ENCODE assay signal across 8 cellular contexts in genomic region chr1:9651565-9652378, GRCh38. TPM values are rescaled to one million over a fixed set of nuclear protein-coding genes. Genes with fewer than 3 reads are reported as not detected.
A peak's percentile ranks its signal among the peaks of the same experiment; 100 is the strongest.
DNase-seq lines count a peak whose midpoint lies in the region; ATAC-seq, FAIRE-seq and TF ChIP-seq lines count a peak whose summit lies in the region.

TSS of gene PIK3CD (plus strand) at chr1:9651731. CDS start at chr1:9710456, 58,725 bp downstream.

- H3K9me1 ChIP-seq in endothelial cell of umbilical vein (replicated peaks; ENCODE audit: control insufficient read depth, extremely low read depth, insufficient read depth, low read length) = no peaks in the 10 kb centered on the region

- peak; percentile 42 for ATAC-seq in activated CD8-positive, alpha-beta T cell treated with anti-CD3 and anti-CD28 coated beads, Interleukin-2, amount 10 ng/mL, durations not matched to agents 7 days and 5 days
- ATAC-seq in HG02884 (IDR thresholded peaks at IDR 0.05; ENCODE audit: unreplicated experiment) = no peak

- CTCF ChIA-PET in activated CD8-positive, alpha-beta T cell treated with anti-CD3 and anti-CD28 coated beads, Interleukin-2, amount 10 ng/mL, durations not matched to agents 7 days and 5 days (lab: Charles Lee) = interaction anchor here (0.7 to 12.0 kb wide), 13 partner anchors 8 to 292 kb away, joined by 3 to 232 read pairs (median 5); partner anchors contain the start of genes LZIC and NMNAT1
- CTCF ChIA-PET in endothelial cell of umbilical vein (lab: Charles Lee) = interaction anchor here (0.6 to 1.7 kb wide), 4 partner anchors 24 to 217 kb away, joined by 3 to 5 read pairs (median 3); no protein-coding TSS in a partner anchor

- H3K27me3 ChIP-seq in endothelial cell of umbilical vein (ENCODE audit: control insufficient read depth in 2 of 2, insufficient read depth in 2 of 2, low read length in 2 of 2) = peaks cover 33 to 39% of the 10 kb centered on the region in 2 experiments

- H3K27me3 Mint-ChIP-seq in activated CD8-positive, alpha-beta T cell treated with anti-CD3 and anti-CD28 coated beads, Interleukin-2, amount 10 ng/mL, durations not matched to agents 7 days and 5 days (ENCODE audit: low read depth) = no peaks in the 10 kb centered on the region

- peak; percentile 64 for DNase-seq in SIG-M5 treated with dmso at 0.1 percent for 504 hours (lab: John Stamatoyannopoulos, UW; ENCODE audit: unreplicated experiment)
- DNase-seq in SIG-M5 (lab: John Stamatoyannopoulos, UW) = no peak
- peak; percentile 8 for DNase-seq in NCI-H1694 (lab: John Stamatoyannopoulos, UW)
- DNase-seq in activated CD8-positive, alpha-beta T cell treated with anti-CD3 and anti-CD28 coated beads, Interleukin-2, amount 10 ng/mL, durations not matched to agents 7 days and 5 days = peak; percentile 59
- no peak for DNase-seq in endothelial cell of umbilical vein (ENCODE audit: low read depth, low spot score)
- peak; percentile 25 for DNase-seq in myocyte (ENCODE audit: low read depth)
- peak; percentile 49 for DNase-seq in urothelium cell line (ENCODE audit: low spot score)

- peak within 1 kb of the TSS; percentile 96 for H3K4me3 Mint-ChIP-seq in activated CD8-positive, alpha-beta T cell treated with anti-CD3 and anti-CD28 coated beads, Interleukin-2, amount 10 ng/mL, durations not matched to agents 7 days and 5 days

- POLR2A ChIA-PET in activated CD8-positive, alpha-beta T cell treated with anti-CD3 and anti-CD28 coated beads, Interleukin-2, amount 10 ng/mL, durations not matched to agents 7 days and 5 days (lab: Charles Lee) = interaction anchor here (0.7 to 10.3 kb wide), 7 partner anchors 7 to 127 kb away, joined by 3 to 355 read pairs (median 36); no protein-coding TSS in a partner anchor
- POLR2A ChIA-PET in endothelial cell of umbilical vein (lab: Charles Lee) = no interaction called here

- no peaks in the 10 kb centered on the region for H3K9me3 Mint-ChIP-seq in activated CD8-positive, alpha-beta T cell treated with anti-CD3 and anti-CD28 coated beads, Interleukin-2, amount 10 ng/mL, durations not matched to agents 7 days and 5 days (ENCODE audit: insufficient read depth)

- BruUV-seq in endothelial cell of umbilical vein (replicated peaks; lab: Mats Ljungman, UMichigan) = no TSS peak

- H3K9ac ChIP-seq in endothelial cell of umbilical vein (replicated peaks; ENCODE audit: extremely low read depth, insufficient read depth, low read length) = no peak within 1 kb of the TSS

- H3K27ac Mint-ChIP-seq in activated CD8-positive, alpha-beta T cell treated with anti-CD3 and anti-CD28 coated beads, Interleukin-2, amount 10 ng/mL, durations not matched to agents 7 days and 5 days = peak within 1 kb of the TSS; percentile 95

- intact Hi-C loops in endothelial cell of umbilical vein (cut with micrococcal nuclease) = no loop called here

- TF ChIP-seq POLR2A in endothelial cell of umbilical vein (IDR thresholded peaks at IDR 0.05; ENCODE audit: low read depth, low read length) = no peak

- H3K36me3 Mint-ChIP-seq in activated CD8-positive, alpha-beta T cell treated with anti-CD3 and anti-CD28 coated beads, Interleukin-2, amount 10 ng/mL, durations not matched to agents 7 days and 5 days (ENCODE audit: low read depth) = peaks cover 53% of the 10 kb centered on the region

- peaks cover 7% of the 10 kb centered on the region for H3K4me1 ChIP-seq in endothelial cell of umbilical vein (ENCODE audit: control insufficient read depth, extremely low read depth, insufficient read depth, low read length)

- no peak for TF ChIP-seq CTCF in endothelial cell of umbilical vein (IDR thresholded peaks at IDR 0.05; ENCODE audit: extremely low read depth in 1 of 2, insufficient read depth in 1 of 2, low read depth in 1 of 2, low read length in 2 of 2)

- H3K36me3 ChIP-seq in endothelial cell of umbilical vein (ENCODE audit: control insufficient read depth in 2 of 2, extremely low read depth in 1 of 2, insufficient read depth in 2 of 2, low read length in 2 of 2) = no peaks in the 10 kb centered on the region

- dilution Hi-C loops in endothelial cell of umbilical vein (cut with MboI; ENCODE audit: extremely low pct_ligation_motif_present, low sequenced_read_pairs) = no loop called here

- peak within 1 kb of the TSS; percentile 33 for H2AFZ ChIP-seq in endothelial cell of umbilical vein (ENCODE audit: low read depth, low read length)

- H3K9me3 ChIP-seq in endothelial cell of umbilical vein (replicated peaks; ENCODE audit: control insufficient read depth, insufficient read depth, low read length) = no peaks in the 10 kb centered on the region

- H3K27ac ChIP-seq in endothelial cell of umbilical vein (ENCODE audit: insufficient read depth, low read depth, low read length) = no peak within 1 kb of the TSS

- no peaks in the 10 kb centered on the region for H3K79me2 ChIP-seq in endothelial cell of umbilical vein (ENCODE audit: control insufficient read depth, insufficient read depth, low read length)

- peaks cover 58% of the 10 kb centered on the region for H3K4me1 Mint-ChIP-seq in activated CD8-positive, alpha-beta T cell treated with anti-CD3 and anti-CD28 coated beads, Interleukin-2, amount 10 ng/mL, durations not matched to agents 7 days and 5 days (ENCODE audit: low read depth)

- peak within 1 kb of the TSS; percentile 55 for H3K4me2 ChIP-seq in endothelial cell of umbilical vein (ENCODE audit: insufficient read depth, low read length)

- FAIRE-seq in endothelial cell of umbilical vein (lab: Jason Lieb, UNC) (no peak), urothelium cell line (lab: Jason Lieb, UNC) (no peak)

- peak within 1 kb of the TSS in 1 of 3 experiments; percentile 16 for H3K4me3 ChIP-seq in endothelial cell of umbilical vein (replicated peaks in 1 of 3; ENCODE audit: insufficient read depth in 1 of 3, low read depth in 1 of 3, low read length in 3 of 3)

- no peaks in the 10 kb centered on the region for H4K20me1 ChIP-seq in endothelial cell of umbilical vein (replicated peaks; ENCODE audit: control insufficient read depth, extremely low read depth, insufficient read depth, low read length)

TF ChIP-seq in endothelial cell of umbilical vein, 7 proteins besides CTCF, POLR2A, EP300 and RAD21:
- TF ChIP-seq FOS (IDR thresholded peaks at IDR 0.05; ENCODE audit: borderline replicate concordance, insufficient read depth, low read length) (no peak), EZH2 (IDR thresholded peaks at IDR 0.05; ENCODE audit: borderline replicate concordance, low read depth, low read length, severe bottlenecking) (peak; percentile 58)
TF ChIP-seq in endothelial cell of umbilical vein: peak in this region for 1.

RNA-seq across cellular contexts. Expression of gene PIK3CD, which starts in this region (rescaled TPM):
- 100 to 1,000 TPM; 283 to 285 TPM for total RNA-seq in activated CD8-positive, alpha-beta T cell treated with anti-CD3 and anti-CD28 coated beads, Interleukin-2, amount 10 ng/mL, durations not matched to agents 7 days and 5 days
- 5.2 and 7.3 TPM in 2 replicates for total RNA-seq in endothelial cell of umbilical vein
- polyA plus RNA-seq in endothelial cell of umbilical vein = 3.5 and 3.9 TPM in 2 replicates
- 2.9 and 3.2 TPM in 2 replicates for polyA plus RNA-seq in endothelial cell of umbilical vein (2011; cell fraction: cytosol; rRNA removed)
- 11.2 and 14.6 TPM in 2 replicates for polyA plus RNA-seq in endothelial cell of umbilical vein (2011; cell fraction: nucleus; rRNA removed)
- 5.4 and 5.7 TPM in 2 replicates for polyA plus RNA-seq in endothelial cell of umbilical vein (2012)
- polyA minus RNA-seq in endothelial cell of umbilical vein = 5.0 and 5.3 TPM in 2 replicates
- polyA minus RNA-seq in endothelial cell of umbilical vein (2011; cell fraction: cytosol; rRNA and poly(A)+ RNA removed) = 1.0 TPM
- 5.0 and 5.8 TPM in 2 replicates for polyA minus RNA-seq in endothelial cell of umbilical vein (2011; cell fraction: nucleus; rRNA and poly(A)+ RNA removed)
- total RNA-seq in myocyte = 7.0 and 7.4 TPM in 2 replicates
- polyA plus RNA-seq in myocyte (2012) = 8.0 TPM

Comparison
In these comparisons a context has a peak if more than half of its experiments do, and no peak if none do; other contexts are left out.
1. RNA of gene PIK3CD (total RNA-seq): 283 to 285 TPM in activated CD8-positive, alpha-beta T cell treated with anti-CD3 and anti-CD28 coated beads, Interleukin-2, amount 10 ng/mL, durations not matched to agents 7 days and 5 days; 7.0 to 7.4 TPM in myocyte and 5.2 to 7.3 TPM in endothelial cell of umbilical vein; every median in the first group is over 10 times any median in the second.
2. DNase-seq: peak in SIG-M5 treated with dmso at 0.1 percent for 504 hours (single experiment), NCI-H1694 (single experiment), activated CD8-positive, alpha-beta T cell treated with anti-CD3 and anti-CD28 coated beads, Interleukin-2, amount 10 ng/mL, durations not matched to agents 7 days and 5 days (single experiment), myocyte (single experiment) and urothelium cell line (single experiment); none in SIG-M5 (single experiment) and endothelial cell of umbilical vein (single experiment).